ENCODE assay signal across 13 cellular contexts in genomic region chr2:85234879-85235278, GRCh38.
DNase-seq lines count a peak whose midpoint lies in the region; ATAC-seq and TF ChIP-seq lines count a peak whose summit lies in the region.
"Had no signal": no experiment of that assay in that cellular context is flagged by ENCODE, and none has a peak within 500 bp of the region (broad histone marks: within the 10 kb centered on the region; RNA-seq: fewer than 3 reads in every experiment).

No MANE protein-coding gene starts in this region.

- H3K14ac ChIP-seq in neuronal stem cell (ENCODE audit: low read length), result no peak overlapping the region

- H4K91ac ChIP-seq in neuronal stem cell (ENCODE audit: low read depth, low read length, poor library complexity), result no peak overlapping the region

- H3K36me3 ChIP-seq in neuronal stem cell (replicated peaks in 1 of 2; ENCODE audit: control insufficient read depth in 2 of 2, insufficient read depth in 2 of 2, low read length in 2 of 2) (peaks cover 0 to 2% of the 10 kb centered on the region in 2 donors), brain microvascular endothelial cell (replicated peaks) (no peaks in the 10 kb centered on the region), upper lobe of left lung (no peaks in the 10 kb centered on the region)
- H3K36me3 ChIP-seq: BLaER1 had no signal

- peak overlapping the region; percentile 56 for H2BK5ac ChIP-seq in neuronal stem cell (ENCODE audit: low read length)

- H3K23ac ChIP-seq in neuronal stem cell (ENCODE audit: low read depth, low read length, poor library complexity), result no peak overlapping the region

- H3K4me1 ChIP-seq in neuronal stem cell (ENCODE audit: control insufficient read depth in 2 of 2, insufficient read depth in 1 of 2, low read depth in 1 of 2, low read length in 2 of 2) (peaks cover 37 to 55% of the 10 kb centered on the region in 2 donors), upper lobe of left lung (peaks cover 0 to 7% (median 0%) of the 10 kb centered on the region in 4 donors)
- H3K4me1 ChIP-seq: BLaER1 had no signal

- H2BK12ac ChIP-seq in neuronal stem cell (ENCODE audit: low read length), result no peak overlapping the region

- peak overlapping the region; percentile 89 for H3K27ac ChIP-seq in neuronal stem cell (replicated peaks; ENCODE audit: low read length)
- no peak overlapping the region for H3K27ac ChIP-seq in brain microvascular endothelial cell
- H3K27ac ChIP-seq in upper lobe of left lung, result no peak overlapping the region
- H3K27ac ChIP-seq: BLaER1, heart left ventricle had no signal

- in situ Hi-C loops in brain microvascular endothelial cell (cut with HindIII; ENCODE audit: low pct_ligation_motif_present, low sequenced_read_pairs), result no loop called here

- no peak overlapping the region for H2AFZ ChIP-seq in neuronal stem cell (ENCODE audit: low read length)

- TF ChIP-seq CTCF in brain microvascular endothelial cell (IDR thresholded peaks at IDR 0.05; ENCODE audit: low read depth, low read length, missing control alignments) (no peak), upper lobe of left lung (IDR thresholded peaks at IDR 0.05) (no peak)

- TF ChIP-seq EP300 in upper lobe of left lung (IDR thresholded peaks at IDR 0.05), result no peak

- H3K9ac ChIP-seq in neuronal stem cell (ENCODE audit: low read depth, low read length, poor library complexity), result no peak overlapping the region
- H3K9ac ChIP-seq: BLaER1 had no signal

- DNase-seq in NCI-H1092 (lab: John Stamatoyannopoulos, UW) (peak; percentile 73), NCI-H2196 (lab: John Stamatoyannopoulos, UW; ENCODE audit: unreplicated experiment) (peak; percentile 37), ecto neural progenitor cell (ENCODE audit: low spot score) (peak; percentile 82), neuronal stem cell (ENCODE audit: low spot score) (peak; percentile 88), brain microvascular endothelial cell (no peak), UCSD-AML1 (lab: John Stamatoyannopoulos, UW; ENCODE audit: unreplicated experiment) (no peak), upper lobe of left lung (no peak)
- DNase-seq: activated CD4-positive, alpha-beta T cell treated with anti-CD3 and anti-CD28 coated beads, Interleukin-2, amount 50 U/mL, for 4 hours; heart left ventricle; NK-92 treated with Interleukin-12 subunit alpha and Interleukin-12 subunit beta, amount 100 ng/mL, for 24 hours had no signal

- H3K18ac ChIP-seq in neuronal stem cell (ENCODE audit: low read length), result peak overlapping the region; percentile 23

- H3K79me1 ChIP-seq in neuronal stem cell (ENCODE audit: low read depth, low read length), result no peaks in the 10 kb centered on the region

- ATAC-seq in HG02571 (IDR thresholded peaks at IDR 0.05; ENCODE audit: unreplicated experiment) (no peak), upper lobe of left lung (ENCODE audit: low FRiP score in 2 of 2) (no peak)
- ATAC-seq: stimulated activated memory B cell treated with anti-CD40 and anti-IgM and Interleukin-4, amounts not matched to agents 10 μg/mL and 1 μg/mL and 100 μg/mL, for 72 hours had no signal

- no peak overlapping the region for H2BK120ac ChIP-seq in neuronal stem cell (ENCODE audit: low read depth, low read length)

- H3K4me2 ChIP-seq in neuronal stem cell (ENCODE audit: insufficient read depth, low read length, poor library complexity, severe bottlenecking), result peak overlapping the region; percentile 19
- H3K4me2 ChIP-seq: BLaER1 had no signal

- H2AK5ac ChIP-seq in neuronal stem cell (ENCODE audit: low read depth, low read length), result no peak overlapping the region

- no peak overlapping the region for H4K8ac ChIP-seq in neuronal stem cell (ENCODE audit: low read depth, low read length)

- WGBS in neuronal stem cell (ENCODE audit: extremely low coverage in 2 of 2, insufficient read length in 2 of 2, insufficient replicate concordance in 1 of 2), 2 donors, result no CpG with 5 or more reads among the region's 2 CpGs
- WGBS in upper lobe of left lung, 2 donors, result 81 to 83% methylated on average over 1 to 2 of the region's 2 CpGs

- TF ChIP-seq POLR2A in upper lobe of left lung (IDR thresholded peaks at IDR 0.05), result no peak

- H3K4ac ChIP-seq in neuronal stem cell (ENCODE audit: low read length), result no peak overlapping the region

- H3K27me3 ChIP-seq in neuronal stem cell (ENCODE audit: control insufficient read depth in 3 of 3, insufficient read depth in 3 of 3, low read depth in 1 of 3, low read length in 3 of 3) (no peaks in the 10 kb centered on the region), brain microvascular endothelial cell (replicated peaks) (no peaks in the 10 kb centered on the region), upper lobe of left lung (no peaks in the 10 kb centered on the region)
- H3K27me3 ChIP-seq: BLaER1, heart left ventricle had no signal

- H2BK15ac ChIP-seq in neuronal stem cell (ENCODE audit: low read length), result no peak overlapping the region

- H3K9me3 ChIP-seq in neuronal stem cell (replicated peaks in 1 of 2; ENCODE audit: control insufficient read depth in 2 of 2, insufficient read depth in 1 of 2, low read depth in 1 of 2, low read length in 2 of 2) (no peaks in the 10 kb centered on the region), upper lobe of left lung (no peaks in the 10 kb centered on the region)
- H3K9me3 ChIP-seq: BLaER1, heart left ventricle had no signal

- H3K4me3 ChIP-seq in neuronal stem cell (ENCODE audit: low read length in 2 of 2) (no peak overlapping the region), brain microvascular endothelial cell (ENCODE audit: low read depth, low read length) (no peak overlapping the region), upper lobe of left lung (no peak overlapping the region)
- H3K4me3 ChIP-seq: BLaER1, heart left ventricle had no signal

Comparison
In these comparisons a context has a peak if more than half of its experiments do, and no peak if none do; other contexts are left out.
1. DNase-seq: peak in NCI-H1092 (single experiment), NCI-H2196 (single experiment), ecto neural progenitor cell (single experiment) and neuronal stem cell (single experiment); none in brain microvascular endothelial cell (single experiment), UCSD-AML1 (single experiment) and upper lobe of left lung (0 of 2).